In the genomic region with DNA sequence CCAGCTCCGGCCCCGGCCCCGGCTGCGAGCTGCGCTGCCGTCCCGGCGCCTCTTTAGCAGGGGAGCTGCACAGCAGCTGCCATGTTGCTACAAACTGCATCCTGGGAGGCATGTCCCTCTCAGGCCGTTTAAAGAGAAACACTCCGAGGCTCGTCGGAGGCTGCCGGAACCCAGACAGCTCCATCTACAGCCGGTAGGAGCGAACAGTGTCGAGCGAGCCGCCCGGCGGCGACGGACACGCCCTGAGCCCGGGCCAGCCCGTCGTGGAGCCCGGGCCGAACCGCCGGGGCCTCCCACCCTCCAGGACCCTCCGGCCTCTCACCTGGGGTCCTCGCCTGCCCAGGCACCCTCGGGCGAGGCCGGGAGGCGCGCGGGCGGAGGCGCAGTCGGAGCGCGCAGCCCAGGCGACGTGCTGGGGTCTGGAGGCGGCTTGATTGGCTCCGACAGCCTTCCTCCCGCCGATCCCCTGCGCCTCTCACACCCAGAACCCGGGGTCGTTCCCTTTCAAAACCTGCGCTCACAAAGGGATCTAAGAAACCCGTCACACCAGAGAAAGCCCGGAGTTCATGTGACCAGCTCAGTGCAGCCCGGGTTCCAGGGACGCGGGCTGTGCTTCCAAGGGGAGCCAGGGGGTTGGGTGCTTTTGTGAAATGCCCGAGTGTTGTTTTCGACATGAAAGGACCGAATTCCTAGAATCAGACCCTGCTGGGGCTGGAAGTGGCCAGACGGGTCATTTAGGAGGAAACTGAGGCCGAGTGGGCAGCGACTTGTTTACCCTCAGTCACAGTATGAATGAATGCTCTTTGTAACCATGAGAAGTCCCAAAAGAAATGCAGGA, we compare ENCODE assay signal across 8 cellular contexts. TPM values are rescaled to one million over a fixed set of nuclear protein-coding genes. Genes with fewer than 3 reads are reported as not detected.
A peak's percentile ranks its signal among the peaks of the same experiment; 100 is the strongest.
DNase-seq lines count a peak whose midpoint lies in the region; ATAC-seq and TF ChIP-seq lines count a peak whose summit lies in the region.

Gene ZNF777 (minus strand): TSS at position 570 of the 838 bp plus-strand sequence. CDS start 5,040 bp downstream, outside the sequence.

- POLR2A ChIA-PET in T-cell (lab: Charles Lee): interaction anchor here (0.5 to 0.6 kb wide), 2 partner anchors 873 to 1177 kb away, joined by 3 read pairs; no protein-coding TSS in a partner anchor

- peak; percentile 92 for DNase-seq in NB4 (ENCODE audit: low read depth)
- DNase-seq in T-cell: peak; percentile 64 to 84 (median 78)
- peak; percentile 78 to 93 (median 87) for DNase-seq in adrenal gland
- peak; percentile 87 for DNase-seq in left ventricle myocardium superior
- peak; percentile 57 for DNase-seq in pulmonary artery endothelial cell (ENCODE audit: low read depth, low spot score)
- peak; percentile 72 to 74 for DNase-seq in uterus

- H3K9me3 ChIP-seq in adrenal gland (replicated peaks in 1 of 3): no peaks in the 10 kb centered on the region
- H3K9me3 ChIP-seq in uterus: no peaks in the 10 kb centered on the region

- peaks cover 10% of the 10 kb centered on the region for H3K36me3 Mint-ChIP-seq in T-cell

- peak within 1 kb of the TSS; percentile 82 to 84 (median 83) for H3K4me3 Mint-ChIP-seq in T-cell

- H3K27me3 ChIP-seq in adrenal gland (no peaks in the 10 kb centered on the region), uterus (no peaks in the 10 kb centered on the region)

- CTCF ChIA-PET in T-cell (lab: Charles Lee): interaction anchor here (0.5 to 1.8 kb wide), 11 partner anchors 16 to 596 kb away, joined by 3 to 8 read pairs (median 4); partner anchors contain the start of genes ZNF398 (in 1 of the 2) and ZNF783 (in 1 of the 2)

- H3K27ac ChIP-seq in adrenal gland (peak within 1 kb of the TSS in 3 of 5 donors; percentile 79 to 81 (median 80)), uterus (peak within 1 kb of the TSS; percentile 77 to 84)

- H3K4me1 ChIP-seq in adrenal gland (replicated peaks in 1 of 2) (peaks cover 8 to 24% of the 10 kb centered on the region in 2 donors), uterus (no peaks in the 10 kb centered on the region)

- intact Hi-C loops in adrenal gland (cut with DNase I): no loop called here
- intact Hi-C loops in left ventricle myocardium superior (cut with micrococcal nuclease): no loop called here
- intact Hi-C loops in uterus (cut with DNase I; ENCODE audit: low total_unique reads): no loop called here

- WGBS in adrenal gland, 4 donors: 0 to 1% (median 1%) methylated on average over 18 to 64 of the region's 64 CpGs

- TF ChIP-seq POLR2A in NB4 (IDR thresholded peaks at IDR 0.05; ENCODE audit: extremely low read depth, insufficient read length) (peak; percentile 40), adrenal gland (IDR thresholded peaks at IDR 0.05) (peak; percentile 12 to 71), uterus (IDR thresholded peaks at IDR 0.05) (peak in 1 of 2 donors; percentile 40)

- TF ChIP-seq CTCF in GM12872 (IDR thresholded peaks at IDR 0.05; ENCODE audit: insufficient read depth, low read depth, low read length) (peak; percentile 65), NB4 (IDR thresholded peaks at IDR 0.05; ENCODE audit: low read depth, low read length) (peak; percentile 50), adrenal gland (IDR thresholded peaks at IDR 0.05) (peak; percentile 17 to 65 (median 38)), uterus (IDR thresholded peaks at IDR 0.05) (peak in 3 of 4 experiments; percentile 29 to 63 (median 57))

- no peaks in the 10 kb centered on the region for H3K9me3 Mint-ChIP-seq in T-cell

- peak within 1 kb of the TSS; percentile 64 for H3K4me3 ChIP-seq in NB4 (ENCODE audit: low read depth, low read length)
- peak within 1 kb of the TSS; percentile 25 to 86 (median 66) for H3K4me3 ChIP-seq in adrenal gland
- peak within 1 kb of the TSS; percentile 35 to 68 for H3K4me3 ChIP-seq in uterus

- peaks cover 29 to 33% (median 31%) of the 10 kb centered on the region in 3 donors for H3K4me1 Mint-ChIP-seq in T-cell

- ATAC-seq in HG02571 (IDR thresholded peaks at IDR 0.05; ENCODE audit: unreplicated experiment): peak; percentile 96
- ATAC-seq in T-cell (replicated peaks in 1 of 4): peak; percentile 98 to 99 (median 98)
- peak; percentile 99 for ATAC-seq in left ventricle myocardium superior

- H3K27ac Mint-ChIP-seq in T-cell: peak within 1 kb of the TSS; percentile 78 to 80

- H3K27me3 Mint-ChIP-seq in T-cell: peaks cover 6 to 14% of the 10 kb centered on the region in 2 donors

- H3K36me3 ChIP-seq in adrenal gland (replicated peaks in 1 of 2) (peaks cover 0 to 4% of the 10 kb centered on the region in 2 donors), uterus (no peaks in the 10 kb centered on the region)

RNA-seq across cellular contexts. Expression of gene ZNF777, which starts in this region (rescaled TPM):
- total RNA-seq in T-cell (10 to 100 TPM; 13.2 to 22.5 (median 19.8) TPM), adrenal gland (10 to 100 TPM in 7 of 8 donors, 1 to 10 TPM in 1; 9.4 to 16.2 (median 11.8) TPM), left ventricle myocardium superior (8.4 TPM), pulmonary artery endothelial cell (3.6 and 4.0 TPM in 2 replicates), uterus (10 to 100 TPM in 1 of 4 donors, 1 to 10 TPM in 3; 4.4 to 15.9 (median 5.8) TPM)
- polyA plus RNA-seq in adrenal gland: 10 to 100 TPM in 1 of 3 donors, 1 to 10 TPM in 2; 6.9 to 13.8 (median 9.0) TPM

Comparison
In these comparisons a context has a peak if more than half of its experiments do, and no peak if none do; other contexts are left out.
1. Peak in every context shown above with its lines: DNase-seq, ATAC-seq, H3K4me3 ChIP-seq and H3K27ac ChIP-seq.